ENCODE assay signal across 14 cellular contexts in the genomic region with DNA sequence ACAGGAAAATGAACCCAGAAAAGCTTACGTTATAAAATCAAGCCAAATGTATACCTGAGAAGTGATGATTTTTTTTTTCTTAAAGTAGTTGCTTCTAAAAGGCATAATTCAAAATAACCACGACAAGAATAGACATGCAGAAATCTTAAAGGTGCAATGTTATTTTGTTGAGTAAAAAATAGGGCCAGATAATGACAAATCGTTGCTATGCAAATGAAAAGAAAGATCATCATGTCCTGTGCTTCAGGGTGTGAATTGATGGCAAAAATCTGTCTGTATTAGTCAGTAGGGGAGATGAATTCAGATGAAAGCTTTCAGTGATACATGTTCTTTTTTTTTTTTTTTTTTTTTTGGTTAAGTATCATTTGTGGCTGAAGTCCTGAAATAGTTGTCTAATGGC. TPM values are rescaled to one million over a fixed set of nuclear protein-coding genes. Genes with fewer than 3 reads are reported as not detected.
A peak's percentile ranks its signal among the peaks of the same experiment; 100 is the strongest.
DNase-seq lines count a peak whose midpoint lies in the region; ATAC-seq and TF ChIP-seq lines count a peak whose summit lies in the region.
"Had no signal": no experiment of that assay in that cellular context is flagged by ENCODE, and none has a peak within 500 bp of the region (broad histone marks: within the 10 kb centered on the region; RNA-seq: fewer than 3 reads in every experiment).

No MANE protein-coding gene starts in this region.

- dilution Hi-C loops in IMR-90 (cut with HindIII; ENCODE audit: low sequenced_read_pairs, unreplicated experiment) = no loop called here

- no peak overlapping the region for H3K56ac ChIP-seq in IMR-90 (ENCODE audit: extremely low read depth, insufficient read depth, low read length)

- POLR2A ChIA-PET in IMR-90 (lab: Charles Lee; ENCODE audit: unreplicated experiment) = interaction anchor here (0.7 kb wide), 1 partner anchor 672 kb away, joined by 4 read pairs; no protein-coding TSS in a partner anchor

- no peak overlapping the region for H3K4me3 Mint-ChIP-seq in progenitor cell of endocrine pancreas (ENCODE audit: low read depth)
- H3K4me3 Mint-ChIP-seq: CD4-positive, alpha-beta T cell; H9 had no signal

- H3K4me1 Mint-ChIP-seq in progenitor cell of endocrine pancreas (ENCODE audit: low read depth) = peaks cover 47% of the 10 kb centered on the region

- no peaks in the 10 kb centered on the region for H3K9me3 ChIP-seq in IMR-90 (ENCODE audit: control insufficient read depth, insufficient read depth, low read length)
- H3K9me3 ChIP-seq: Caco-2 had no signal

- H2BK15ac ChIP-seq in IMR-90 (ENCODE audit: low read depth, low read length) = no peak overlapping the region

- H3K9me1 ChIP-seq in IMR-90 (ENCODE audit: insufficient read depth, low read length) = peaks cover 4% of the 10 kb centered on the region; the same call in 1 of the 2 replicates

- H3K27me3 ChIP-seq in IMR-90 (ENCODE audit: control insufficient read depth, insufficient read depth, low read length) = no peaks in the 10 kb centered on the region

- peak overlapping the region; percentile 34; the same call in 1 of the 2 replicates for H2BK120ac ChIP-seq in IMR-90 (ENCODE audit: low read depth, low read length)

- no peak for TF ChIP-seq POLR2A in IMR-90 (IDR thresholded peaks at IDR 0.05; ENCODE audit: low read depth, low read length)

- no TSS peak for BruUV-seq in IMR-90 (replicated peaks; lab: Mats Ljungman, UMichigan)

- H3K23ac ChIP-seq in IMR-90 (ENCODE audit: low read depth, low read length) = no peak overlapping the region

- peak overlapping the region; percentile 10; the same call in 1 of the 2 replicates for H2BK20ac ChIP-seq in IMR-90 (ENCODE audit: low read depth, low read length)

- 60% methylated on average over 1 of the region's 3 CpGs; no CpG with 5 or more reads in 1 of the 2 experiments for WGBS in IMR-90 (ENCODE audit: extremely low coverage in 2 of 2, insufficient read length in 1 of 2), 2 experiments

- H3K36me3 ChIP-seq in IMR-90 (ENCODE audit: control insufficient read depth, insufficient read depth, low read length) = no peaks in the 10 kb centered on the region

- H4K8ac ChIP-seq in IMR-90 (ENCODE audit: low read depth in 2 of 2, low read length in 2 of 2) = no peak overlapping the region

- H2AK5ac ChIP-seq in IMR-90 (ENCODE audit: low read depth, low read length) = no peak overlapping the region

- no peak overlapping the region for H2AK9ac ChIP-seq in IMR-90 (replicated peaks; ENCODE audit: low read depth, low read length, poor library complexity)

- H3K4me1 ChIP-seq in IMR-90 (ENCODE audit: control insufficient read depth, insufficient read depth, low read length) = peaks cover 4% of the 10 kb centered on the region

- H3K27ac ChIP-seq in IMR-90 (ENCODE audit: insufficient read depth, low read length) = no peak overlapping the region
- H3K27ac ChIP-seq: C4-2B, HL-60 had no signal

- H3K9ac ChIP-seq in IMR-90 (ENCODE audit: low read depth, low read length) = no peak overlapping the region

- H3K14ac ChIP-seq in IMR-90 (replicated peaks; ENCODE audit: low read depth, low read length) = no peak overlapping the region

- ATAC-seq in IMR-90 (ENCODE audit: low read depth) (no peak), Right ventricle myocardium inferior (no peak)
- ATAC-seq: K562 had no signal

- H3K9me3 Mint-ChIP-seq in progenitor cell of endocrine pancreas (ENCODE audit: low read depth) = peaks cover 5% of the 10 kb centered on the region
- H3K9me3 Mint-ChIP-seq: CD4-positive, alpha-beta T cell; H9 had no signal

- H4K91ac ChIP-seq in IMR-90 (ENCODE audit: insufficient read depth, low read depth, low read length) = no peak overlapping the region

- intact Hi-C loops in IMR-90 (cut with micrococcal nuclease) = loop anchor here (5.0 kb wide), 1 partner anchor 830 kb away; no protein-coding TSS in a partner anchor
- intact Hi-C loops in Right ventricle myocardium inferior (cut with DNase I) = no loop called here

- CTCF ChIA-PET in IMR-90 (lab: Yijun Ruan, JAX) = no interaction called here

- no peak overlapping the region for H2AFZ ChIP-seq in IMR-90 (replicated peaks; ENCODE audit: low read length, poor library complexity)

- no peaks in the 10 kb centered on the region for H3K27me3 Mint-ChIP-seq in progenitor cell of endocrine pancreas

- H3K36me3 Mint-ChIP-seq in progenitor cell of endocrine pancreas (ENCODE audit: insufficient read depth) = peaks cover 10% of the 10 kb centered on the region

- H2BK5ac ChIP-seq in IMR-90 (ENCODE audit: low read depth, low read length, poor library complexity, severe bottlenecking) = no peak overlapping the region

- no peak overlapping the region for H3K4me3 ChIP-seq in IMR-90 (ENCODE audit: insufficient read depth, low read depth, low read length)
- no peak overlapping the region for H3K4me3 ChIP-seq in epithelial cell of esophagus (ENCODE audit: low read length)
- H3K4me3 ChIP-seq: K562 had no signal

- no peak overlapping the region for H4K5ac ChIP-seq in IMR-90 (ENCODE audit: low read depth, low read length)

- in situ Hi-C loops in IMR-90 (cut with MboI; ENCODE audit: low sequenced_read_pairs) = no loop called here

- no peak for TF ChIP-seq RAD21 in IMR-90 (IDR thresholded peaks at IDR 0.05; ENCODE audit: low read length)

- no peak overlapping the region; the same call in 1 of the 2 replicates for H3K4ac ChIP-seq in IMR-90 (ENCODE audit: low read depth, low read length)

- no peaks in the 10 kb centered on the region for H3K79me1 ChIP-seq in IMR-90 (ENCODE audit: low read depth in 1 of 2, low read length in 2 of 2)

- no peak for DNase-seq in IMR-90
- DNase-seq in epithelial cell of esophagus (ENCODE audit: low read depth) = peak; percentile 59
- DNase-seq in progenitor cell of endocrine pancreas (ENCODE audit: low spot score, unreplicated experiment) = no peak
- no peak for DNase-seq in Right ventricle myocardium inferior (ENCODE audit: missing footprints)
- DNase-seq in EL = no peak
- DNase-seq in NCI-H82 treated with DMSO at 0.1 percent for 48 hours (lab: John Stamatoyannopoulos, UW; ENCODE audit: unreplicated experiment) = no peak
- DNase-seq: ACHN; Caco-2; CD4-positive, alpha-beta T cell; GDM1; H9 had no signal

- no peaks in the 10 kb centered on the region for H4K20me1 ChIP-seq in IMR-90 (ENCODE audit: insufficient read depth, low read length)

- H3K18ac ChIP-seq in IMR-90 (ENCODE audit: low read depth, low read length) = no peak overlapping the region

- no peak overlapping the region for H3K4me2 ChIP-seq in IMR-90 (ENCODE audit: low read depth, low read length)

- H3K27ac Mint-ChIP-seq in progenitor cell of endocrine pancreas = peak overlapping the region; percentile 59
- H3K27ac Mint-ChIP-seq: CD4-positive, alpha-beta T cell; H9 had no signal

- no peak for TF ChIP-seq CTCF in IMR-90 (conservative IDR thresholded peaks at IDR 0.05; ENCODE audit: low read depth, low read length)
- TF ChIP-seq CTCF in epithelial cell of esophagus (IDR thresholded peaks at IDR 0.05; ENCODE audit: insufficient read depth, low read depth, low read length, missing control alignments) = no peak
- TF ChIP-seq CTCF in progenitor cell of endocrine pancreas (IDR thresholded peaks at IDR 0.05; ENCODE audit: unreplicated experiment) = no peak

TF ChIP-seq in IMR-90, 13 proteins besides CTCF, POLR2A, EP300 and RAD21:
- TF ChIP-seq RFX5 (IDR thresholded peaks at IDR 0.05; ENCODE audit: low read depth, low read length) (no peak), NFE2L2 (IDR thresholded peaks at IDR 0.05; ENCODE audit: low read depth, low read length) (no peak), RCOR1 (IDR thresholded peaks at IDR 0.05; ENCODE audit: insufficient replicate concordance, low read length) (no peak), CHD1 (IDR thresholded peaks at IDR 0.05; ENCODE audit: low read depth, low read length) (no peak), FOS (IDR thresholded peaks at IDR 0.05; ENCODE audit: low read depth, low read length) (no peak), MXI1 (IDR thresholded peaks at IDR 0.05; ENCODE audit: borderline replicate concordance, low read depth, low read length) (no peak), CEBPB (IDR thresholded peaks at IDR 0.05; ENCODE audit: low read depth, low read length) (no peak)
- TF ChIP-seq, protein P1, sequence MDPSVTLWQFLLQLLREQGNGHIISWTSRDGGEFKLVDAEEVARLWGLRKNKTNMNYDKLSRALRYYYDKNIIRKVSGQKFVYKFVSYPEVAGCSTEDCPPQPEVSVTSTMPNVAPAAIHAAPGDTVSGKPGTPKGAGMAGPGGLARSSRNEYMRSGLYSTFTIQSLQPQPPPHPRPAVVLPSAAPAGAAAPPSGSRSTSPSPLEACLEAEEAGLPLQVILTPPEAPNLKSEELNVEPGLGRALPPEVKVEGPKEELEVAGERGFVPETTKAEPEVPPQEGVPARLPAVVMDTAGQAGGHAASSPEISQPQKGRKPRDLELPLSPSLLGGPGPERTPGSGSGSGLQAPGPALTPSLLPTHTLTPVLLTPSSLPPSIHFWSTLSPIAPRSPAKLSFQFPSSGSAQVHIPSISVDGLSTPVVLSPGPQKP (IDR thresholded peaks at IDR 0.05; ENCODE audit: borderline replicate concordance, low read depth, low read length) = no peak
TF ChIP-seq in IMR-90: peak in this region for 0.

RNA-seq across cellular contexts. Expression of a gene that starts 24.0 kb away (rescaled TPM):
- under 0.01 TPM in 1 of 2 replicates, not detected in the other for total RNA-seq in IMR-90 (2012; rRNA removed)
- polyA plus RNA-seq in IMR-90 (2012; rRNA removed) = 0.05 and 0.16 TPM in 2 replicates
- 0.19 TPM in 1 of 2 replicates, not detected in the other for polyA plus RNA-seq in IMR-90 (2012; cell fraction: cytosol; rRNA removed)
- 0.08 and 0.21 TPM in 2 replicates for polyA plus RNA-seq in IMR-90 (2012; cell fraction: nucleus; rRNA removed; ENCODE audit: low replicate concordance)
- 140 TPM in 2 replicates for total RNA-seq in progenitor cell of endocrine pancreas
- not detected for total RNA-seq in Right ventricle myocardium inferior
- total RNA-seq: CD4-positive, alpha-beta T cell; K562 had no signal
- polyA plus RNA-seq: K562 had no signal

Comparison
In these comparisons a context has a peak if more than half of its experiments do, and no peak if none do; other contexts are left out.
1. RNA of a gene that starts 24.0 kb away (total RNA-seq): 140 TPM in progenitor cell of endocrine pancreas; under 0.01 TPM in IMR-90 and not detected in Right ventricle myocardium inferior (single experiment); every median in the first group is over 100 times any median in the second.